In the genomic region with DNA sequence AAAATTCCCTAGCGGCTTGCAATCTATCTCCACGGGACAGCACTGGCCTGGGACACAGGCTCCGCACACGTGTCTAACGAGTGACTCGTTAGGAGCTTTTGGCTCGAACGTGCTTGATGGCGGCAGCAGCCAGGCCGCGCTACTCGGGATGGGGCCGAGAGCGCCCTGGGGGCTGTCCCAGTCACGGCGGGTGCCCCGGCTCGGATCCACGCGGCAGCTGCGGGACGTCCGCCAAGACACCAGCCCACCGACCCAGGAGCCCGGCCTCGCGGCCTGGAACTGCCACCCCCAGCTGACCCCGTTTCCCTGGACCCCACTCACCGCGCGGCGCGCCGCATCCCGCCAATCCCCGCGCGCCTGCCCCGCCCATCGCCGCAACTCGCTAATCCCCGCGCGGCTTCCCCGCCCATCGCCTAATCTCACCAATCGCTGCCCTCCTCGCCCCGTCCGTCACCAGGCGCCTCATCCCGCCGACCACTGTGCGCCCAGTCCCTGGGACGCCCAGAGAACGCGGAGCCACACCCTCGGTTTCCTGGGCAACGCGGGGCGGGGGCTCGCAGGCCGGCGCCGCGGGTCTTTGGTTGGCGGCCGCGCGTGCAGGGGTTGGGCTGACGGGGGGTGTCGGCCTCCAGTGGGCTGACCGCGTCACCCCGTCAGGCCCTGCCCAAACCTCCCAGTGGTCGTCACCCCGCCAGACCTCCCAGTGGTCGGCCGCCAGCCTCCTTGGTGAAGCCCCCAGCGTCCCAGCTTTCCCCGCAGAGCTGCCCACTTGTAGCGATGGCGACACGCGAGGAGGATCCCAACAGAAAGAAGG, we compare ENCODE assay signal across 8 cellular contexts. TPM values are rescaled to one million over a fixed set of nuclear protein-coding genes. Genes with fewer than 3 reads are reported as not detected.
DNase-seq lines count a peak whose midpoint lies in the region; ATAC-seq and TF ChIP-seq lines count a peak whose summit lies in the region.

A gene (minus strand): TSS at position 359 of the 814 bp plus-strand sequence. CDS start 1,495 bp downstream, outside the sequence.

- TF ChIP-seq CTCF in HFFc6 (IDR thresholded peaks at IDR 0.05) (no peak), NB4 (IDR thresholded peaks at IDR 0.05; ENCODE audit: low read depth, low read length) (no peak)

- peak within 1 kb of the TSS; percentile 61 for H3K27ac ChIP-seq in temporal lobe (ENCODE audit: low read depth, low read length)

- peaks cover 22% of the 10 kb centered on the region for H3K36me3 Mint-ChIP-seq in HFFc6 (ENCODE audit: low read depth)
- peaks cover 10% of the 10 kb centered on the region for H3K36me3 Mint-ChIP-seq in activated naive CD4-positive, alpha-beta T cell treated with anti-CD3 and anti-CD28 coated beads, Interleukin-2, amount 50 U/mL, for 24 hours

- peak within 1 kb of the TSS; percentile 94 for H3K27ac Mint-ChIP-seq in HFFc6
- peak within 1 kb of the TSS; percentile 94 for H3K27ac Mint-ChIP-seq in activated naive CD4-positive, alpha-beta T cell treated with anti-CD3 and anti-CD28 coated beads, Interleukin-2, amount 50 U/mL, for 24 hours

- H3K4me3 Mint-ChIP-seq in HFFc6: peak within 1 kb of the TSS; percentile 88
- peak within 1 kb of the TSS; percentile 93 for H3K4me3 Mint-ChIP-seq in activated naive CD4-positive, alpha-beta T cell treated with anti-CD3 and anti-CD28 coated beads, Interleukin-2, amount 50 U/mL, for 24 hours

- peaks cover 3% of the 10 kb centered on the region for H3K27me3 Mint-ChIP-seq in HFFc6 (ENCODE audit: insufficient read depth)
- no peaks in the 10 kb centered on the region for H3K27me3 Mint-ChIP-seq in activated naive CD4-positive, alpha-beta T cell treated with anti-CD3 and anti-CD28 coated beads, Interleukin-2, amount 50 U/mL, for 24 hours

- peak; percentile 89 for TF ChIP-seq POLR2A in NB4 (IDR thresholded peaks at IDR 0.05; ENCODE audit: extremely low read depth, insufficient read length)

- H3K4me1 Mint-ChIP-seq in HFFc6 (ENCODE audit: low read depth): peaks cover 40% of the 10 kb centered on the region
- H3K4me1 Mint-ChIP-seq in activated naive CD4-positive, alpha-beta T cell treated with anti-CD3 and anti-CD28 coated beads, Interleukin-2, amount 50 U/mL, for 24 hours: peaks cover 39% of the 10 kb centered on the region

- H3K9me3 Mint-ChIP-seq in HFFc6: no peaks in the 10 kb centered on the region
- no peaks in the 10 kb centered on the region for H3K9me3 Mint-ChIP-seq in activated naive CD4-positive, alpha-beta T cell treated with anti-CD3 and anti-CD28 coated beads, Interleukin-2, amount 50 U/mL, for 24 hours

- DNase-seq in GM04504 (ENCODE audit: low read depth) (peak; percentile 90), HFFc6 (peak; percentile 96), NB4 (ENCODE audit: low read depth) (peak; percentile 99), globus pallidus (ENCODE audit: low spot score) (peak; percentile 96), occipital lobe (lab: John Stamatoyannopoulos, UW) (peak; percentile 98)

- ATAC-seq in SK-N-SH treated with all-trans-retinoic acid at 6 μM for 48 hours: peak; percentile 99

- peak within 1 kb of the TSS; percentile 98 for H3K4me3 ChIP-seq in NB4 (ENCODE audit: low read depth, low read length)

TF ChIP-seq in SK-N-SH treated with all-trans-retinoic acid at 6 μM for 48 hours, 23 proteins besides CTCF, POLR2A, EP300 and RAD21 (continues in another document):
- no peak for TF ChIP-seq ZNF70 (CRISPR knock-in tag; IDR thresholded peaks at IDR 0.05)
- TF ChIP-seq, protein P1, sequence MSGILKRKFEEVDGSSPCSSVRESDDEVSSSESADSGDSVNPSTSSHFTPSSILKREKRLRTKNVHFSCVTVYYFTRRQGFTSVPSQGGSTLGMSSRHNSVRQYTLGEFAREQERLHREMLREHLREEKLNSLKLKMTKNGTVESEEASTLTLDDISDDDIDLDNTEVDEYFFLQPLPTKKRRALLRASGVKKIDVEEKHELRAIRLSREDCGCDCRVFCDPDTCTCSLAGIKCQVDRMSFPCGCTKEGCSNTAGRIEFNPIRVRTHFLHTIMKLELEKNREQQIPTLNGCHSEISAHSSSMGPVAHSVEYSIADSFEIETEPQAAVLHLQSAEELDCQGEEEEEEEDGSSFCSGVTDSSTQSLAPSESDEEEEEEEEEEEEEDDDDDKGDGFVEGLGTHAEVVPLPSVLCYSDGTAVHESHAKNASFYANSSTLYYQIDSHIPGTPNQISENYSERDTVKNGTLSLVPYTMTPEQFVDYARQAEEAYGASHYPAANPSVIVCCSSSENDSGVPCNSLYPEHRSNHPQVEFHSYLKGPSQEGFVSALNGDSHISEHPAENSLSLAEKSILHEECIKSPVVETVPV (CRISPR knock-in tag; IDR thresholded peaks at IDR 0.05): no peak
- TF ChIP-seq, protein P2, sequence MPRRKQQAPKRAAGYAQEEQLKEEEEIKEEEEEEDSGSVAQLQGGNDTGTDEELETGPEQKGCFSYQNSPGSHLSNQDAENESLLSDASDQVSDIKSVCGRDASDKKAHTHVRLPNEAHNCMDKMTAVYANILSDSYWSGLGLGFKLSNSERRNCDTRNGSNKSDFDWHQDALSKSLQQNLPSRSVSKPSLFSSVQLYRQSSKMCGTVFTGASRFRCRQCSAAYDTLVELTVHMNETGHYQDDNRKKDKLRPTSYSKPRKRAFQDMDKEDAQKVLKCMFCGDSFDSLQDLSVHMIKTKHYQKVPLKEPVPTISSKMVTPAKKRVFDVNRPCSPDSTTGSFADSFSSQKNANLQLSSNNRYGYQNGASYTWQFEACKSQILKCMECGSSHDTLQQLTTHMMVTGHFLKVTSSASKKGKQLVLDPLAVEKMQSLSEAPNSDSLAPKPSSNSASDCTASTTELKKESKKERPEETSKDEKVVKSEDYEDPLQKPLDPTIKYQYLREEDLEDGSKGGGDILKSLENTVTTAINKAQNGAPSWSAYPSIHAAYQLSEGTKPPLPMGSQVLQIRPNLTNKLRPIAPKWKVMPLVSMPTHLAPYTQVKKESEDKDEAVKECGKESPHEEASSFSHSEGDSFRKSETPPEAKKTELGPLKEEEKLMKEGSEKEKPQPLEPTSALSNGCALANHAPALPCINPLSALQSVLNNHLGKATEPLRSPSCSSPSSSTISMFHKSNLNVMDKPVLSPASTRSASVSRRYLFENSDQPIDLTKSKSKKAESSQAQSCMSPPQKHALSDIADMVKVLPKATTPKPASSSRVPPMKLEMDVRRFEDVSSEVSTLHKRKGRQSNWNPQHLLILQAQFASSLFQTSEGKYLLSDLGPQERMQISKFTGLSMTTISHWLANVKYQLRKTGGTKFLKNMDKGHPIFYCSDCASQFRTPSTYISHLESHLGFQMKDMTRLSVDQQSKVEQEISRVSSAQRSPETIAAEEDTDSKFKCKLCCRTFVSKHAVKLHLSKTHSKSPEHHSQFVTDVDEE (CRISPR knock-in tag; IDR thresholded peaks at IDR 0.05): peak; percentile 29; the same call in 1 of the 2 replicates
- no peak for TF ChIP-seq ZC3H10 (CRISPR knock-in tag; IDR thresholded peaks at IDR 0.05)
- 0 out of 2 replicates have a peak, but pooled peaks have one; percentile 29 for TF ChIP-seq ZNF565 (CRISPR knock-in tag; conservative IDR thresholded peaks at IDR 0.05; ENCODE audit: low read depth)
- TF ChIP-seq ISL1 (CRISPR knock-in tag; IDR thresholded peaks at IDR 0.05): no peak
- TF ChIP-seq, protein P3, sequence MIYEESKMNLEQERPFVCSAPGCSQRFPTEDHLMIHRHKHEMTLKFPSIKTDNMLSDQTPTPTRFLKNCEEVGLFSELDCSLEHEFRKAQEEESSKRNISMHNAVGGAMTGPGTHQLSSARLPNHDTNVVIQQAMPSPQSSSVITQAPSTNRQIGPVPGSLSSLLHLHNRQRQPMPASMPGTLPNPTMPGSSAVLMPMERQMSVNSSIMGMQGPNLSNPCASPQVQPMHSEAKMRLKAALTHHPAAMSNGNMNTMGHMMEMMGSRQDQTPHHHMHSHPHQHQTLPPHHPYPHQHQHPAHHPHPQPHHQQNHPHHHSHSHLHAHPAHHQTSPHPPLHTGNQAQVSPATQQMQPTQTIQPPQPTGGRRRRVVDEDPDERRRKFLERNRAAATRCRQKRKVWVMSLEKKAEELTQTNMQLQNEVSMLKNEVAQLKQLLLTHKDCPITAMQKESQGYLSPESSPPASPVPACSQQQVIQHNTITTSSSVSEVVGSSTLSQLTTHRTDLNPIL (CRISPR knock-in tag; IDR thresholded peaks at IDR 0.05; ENCODE audit: low read depth): no peak
- TF ChIP-seq ESRRG (CRISPR knock-in tag; IDR thresholded peaks at IDR 0.05): no peak
- TF ChIP-seq, protein P4, sequence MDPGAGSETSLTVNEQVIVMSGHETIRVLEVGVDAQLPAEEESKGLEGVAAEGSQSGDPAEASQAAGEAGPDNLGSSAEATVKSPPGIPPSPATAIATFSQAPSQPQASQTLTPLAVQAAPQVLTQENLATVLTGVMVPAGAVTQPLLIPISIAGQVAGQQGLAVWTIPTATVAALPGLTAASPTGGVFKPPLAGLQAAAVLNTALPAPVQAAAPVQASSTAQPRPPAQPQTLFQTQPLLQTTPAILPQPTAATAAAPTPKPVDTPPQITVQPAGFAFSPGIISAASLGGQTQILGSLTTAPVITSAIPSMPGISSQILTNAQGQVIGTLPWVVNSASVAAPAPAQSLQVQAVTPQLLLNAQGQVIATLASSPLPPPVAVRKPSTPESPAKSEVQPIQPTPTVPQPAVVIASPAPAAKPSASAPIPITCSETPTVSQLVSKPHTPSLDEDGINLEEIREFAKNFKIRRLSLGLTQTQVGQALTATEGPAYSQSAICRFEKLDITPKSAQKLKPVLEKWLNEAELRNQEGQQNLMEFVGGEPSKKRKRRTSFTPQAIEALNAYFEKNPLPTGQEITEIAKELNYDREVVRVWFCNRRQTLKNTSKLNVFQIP (CRISPR knock-in tag; IDR thresholded peaks at IDR 0.05; ENCODE audit: borderline replicate concordance, low read depth): peak; percentile 75; the same call in 1 of the 2 replicates
- no peak for TF ChIP-seq ZNF8 (CRISPR knock-in tag; IDR thresholded peaks at IDR 0.05)
- TF ChIP-seq, protein P5, sequence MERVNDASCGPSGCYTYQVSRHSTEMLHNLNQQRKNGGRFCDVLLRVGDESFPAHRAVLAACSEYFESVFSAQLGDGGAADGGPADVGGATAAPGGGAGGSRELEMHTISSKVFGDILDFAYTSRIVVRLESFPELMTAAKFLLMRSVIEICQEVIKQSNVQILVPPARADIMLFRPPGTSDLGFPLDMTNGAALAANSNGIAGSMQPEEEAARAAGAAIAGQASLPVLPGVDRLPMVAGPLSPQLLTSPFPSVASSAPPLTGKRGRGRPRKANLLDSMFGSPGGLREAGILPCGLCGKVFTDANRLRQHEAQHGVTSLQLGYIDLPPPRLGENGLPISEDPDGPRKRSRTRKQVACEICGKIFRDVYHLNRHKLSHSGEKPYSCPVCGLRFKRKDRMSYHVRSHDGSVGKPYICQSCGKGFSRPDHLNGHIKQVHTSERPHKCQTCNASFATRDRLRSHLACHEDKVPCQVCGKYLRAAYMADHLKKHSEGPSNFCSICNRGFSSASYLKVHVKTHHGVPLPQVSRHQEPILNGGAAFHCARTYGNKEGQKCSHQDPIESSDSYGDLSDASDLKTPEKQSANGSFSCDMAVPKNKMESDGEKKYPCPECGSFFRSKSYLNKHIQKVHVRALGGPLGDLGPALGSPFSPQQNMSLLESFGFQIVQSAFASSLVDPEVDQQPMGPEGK (CRISPR knock-in tag; IDR thresholded peaks at IDR 0.05; ENCODE audit: borderline replicate concordance): no peak

RNA-seq across cellular contexts. Expression of the gene that starts here (rescaled TPM):
- 100 to 1,000 TPM; 154 to 210 (median 183) TPM for total RNA-seq in HFFc6 (2021; fragmentation: NEBNext Ultra II Directional; extraction: Animal tissue kit (Norgen Biotek cat#: 25700))
- 49.9 TPM for total RNA-seq in occipital lobe
- 36.6 TPM for total RNA-seq in temporal lobe

Comparison
In these comparisons a context has a peak if more than half of its experiments do, and no peak if none do; other contexts are left out.
1. Peak in every context shown above with its lines: DNase-seq, ATAC-seq, H3K4me3 ChIP-seq and H3K27ac ChIP-seq.